In genomic region chr16:2267913-2268666, GRCh38 we compare ENCODE assay signal across 8 cellular contexts. TPM values are rescaled to one million over a fixed set of nuclear protein-coding genes. Genes with fewer than 3 reads are reported as not detected.
DNase-seq lines count a peak whose midpoint lies in the region; ATAC-seq and TF ChIP-seq lines count a peak whose summit lies in the region.

Gene RNPS1 (minus strand): TSS chr16:2268126. CDS start chr16:2264643, 3,483 bp downstream.

- H3K27me3 Mint-ChIP-seq in T-helper 17 cell = no peaks in the 10 kb centered on the region

- peak within 1 kb of the TSS; percentile 97 for H3K4me3 Mint-ChIP-seq in T-helper 17 cell

- H3K27me3 ChIP-seq in right atrium auricular region = no peaks in the 10 kb centered on the region
- no peaks in the 10 kb centered on the region for H3K27me3 ChIP-seq in psoas muscle (ENCODE audit: insufficient read depth in 3 of 3, low read length in 2 of 3)

- H3K9me3 ChIP-seq in T-helper 17 cell (ENCODE audit: control insufficient read depth, low read length, poor library complexity, severe bottlenecking) (no peaks in the 10 kb centered on the region), right atrium auricular region (no peaks in the 10 kb centered on the region), psoas muscle (no peaks in the 10 kb centered on the region)

- H3K36me3 ChIP-seq in right atrium auricular region = peaks cover 16% of the 10 kb centered on the region
- peaks cover 9 to 25% of the 10 kb centered on the region in 2 donors for H3K36me3 ChIP-seq in psoas muscle (ENCODE audit: insufficient read depth in 1 of 2, low read depth in 1 of 2)
- H3K36me3 ChIP-seq in urinary bladder (ENCODE audit: insufficient read depth) = peaks cover 3% of the 10 kb centered on the region

- H3K27ac ChIP-seq in right atrium auricular region (peak within 1 kb of the TSS; percentile 95), psoas muscle (peak within 1 kb of the TSS; percentile 97), urinary bladder (ENCODE audit: low read depth) (peak within 1 kb of the TSS; percentile 99)

- TF ChIP-seq CTCF in right atrium auricular region (IDR thresholded peaks at IDR 0.05) (no peak), psoas muscle (IDR thresholded peaks at IDR 0.05) (no peak)

- DNase-seq in NCI-H1694 (lab: John Stamatoyannopoulos, UW) (peak; percentile 71), T-helper 17 cell (peak; percentile 89 to 95 (median 93)), amygdala (lab: John Stamatoyannopoulos, UW) (peak; percentile 55 to 98 (median 90)), right atrium auricular region (ENCODE audit: low spot score) (peak; percentile 97), psoas muscle (peak; percentile 97 to 99)

- peak; percentile 83 for ATAC-seq in GM18498 (IDR thresholded peaks at IDR 0.05; ENCODE audit: unreplicated experiment)
- peak; percentile 61 for ATAC-seq in HG02884 (IDR thresholded peaks at IDR 0.05; ENCODE audit: unreplicated experiment)
- peak; percentile 88 for ATAC-seq in T-helper 17 cell
- ATAC-seq in psoas muscle = peak; percentile 95 to 97 (median 96)

- peak within 1 kb of the TSS; percentile 57 to 90 for H3K4me3 ChIP-seq in right atrium auricular region
- H3K4me3 ChIP-seq in psoas muscle = peak within 1 kb of the TSS; percentile 73
- peak within 1 kb of the TSS; percentile 82 for H3K4me3 ChIP-seq in urinary bladder (ENCODE audit: low read depth, low read length)

- 0 to 1% (median 1%) methylated on average over 64 to 88 of the region's 88 CpGs for WGBS in psoas muscle, 3 donors
- 1% methylated on average over 88 of the region's 88 CpGs for WGBS in urinary bladder

- intact Hi-C loops in psoas muscle (cut with DNase I) = loop anchor here in 1 of 2 donors (5.0 kb wide), 1 partner anchor 69 kb away; no protein-coding TSS in a partner anchor

- H3K36me3 Mint-ChIP-seq in T-helper 17 cell (ENCODE audit: low read depth) = no peaks in the 10 kb centered on the region

- peak within 1 kb of the TSS; percentile 94 for H3K27ac Mint-ChIP-seq in T-helper 17 cell

- H3K4me1 ChIP-seq in right atrium auricular region (peaks cover 0 to 36% of the 10 kb centered on the region in 2 donors), psoas muscle (peaks cover 28% of the 10 kb centered on the region), urinary bladder (ENCODE audit: insufficient read depth) (peaks cover 4% of the 10 kb centered on the region)

- peaks cover 33% of the 10 kb centered on the region for H3K4me1 Mint-ChIP-seq in T-helper 17 cell

RNA-seq across cellular contexts. Expression of gene RNPS1, which starts in this region (rescaled TPM):
- total RNA-seq in T-helper 17 cell (100 to 1,000 TPM; 204 to 224 TPM), right atrium auricular region (100 to 1,000 TPM in 1 of 2 donors, 10 to 100 TPM in 1; 93.6 to 124 TPM), psoas muscle (100 to 1,000 TPM; 165 to 251 (median 187) TPM), urinary bladder (47.5 TPM)
- polyA plus RNA-seq in psoas muscle (100 to 1,000 TPM; 193 to 441 (median 352) TPM), urinary bladder (188 TPM)

Comparison
In these comparisons a context has a peak if more than half of its experiments do, and no peak if none do; other contexts are left out.
1. Peak in every context shown above with its lines: DNase-seq, ATAC-seq, H3K4me3 ChIP-seq and H3K27ac ChIP-seq.